8 cellular contexts compared by ENCODE assay signal in the genomic region with DNA sequence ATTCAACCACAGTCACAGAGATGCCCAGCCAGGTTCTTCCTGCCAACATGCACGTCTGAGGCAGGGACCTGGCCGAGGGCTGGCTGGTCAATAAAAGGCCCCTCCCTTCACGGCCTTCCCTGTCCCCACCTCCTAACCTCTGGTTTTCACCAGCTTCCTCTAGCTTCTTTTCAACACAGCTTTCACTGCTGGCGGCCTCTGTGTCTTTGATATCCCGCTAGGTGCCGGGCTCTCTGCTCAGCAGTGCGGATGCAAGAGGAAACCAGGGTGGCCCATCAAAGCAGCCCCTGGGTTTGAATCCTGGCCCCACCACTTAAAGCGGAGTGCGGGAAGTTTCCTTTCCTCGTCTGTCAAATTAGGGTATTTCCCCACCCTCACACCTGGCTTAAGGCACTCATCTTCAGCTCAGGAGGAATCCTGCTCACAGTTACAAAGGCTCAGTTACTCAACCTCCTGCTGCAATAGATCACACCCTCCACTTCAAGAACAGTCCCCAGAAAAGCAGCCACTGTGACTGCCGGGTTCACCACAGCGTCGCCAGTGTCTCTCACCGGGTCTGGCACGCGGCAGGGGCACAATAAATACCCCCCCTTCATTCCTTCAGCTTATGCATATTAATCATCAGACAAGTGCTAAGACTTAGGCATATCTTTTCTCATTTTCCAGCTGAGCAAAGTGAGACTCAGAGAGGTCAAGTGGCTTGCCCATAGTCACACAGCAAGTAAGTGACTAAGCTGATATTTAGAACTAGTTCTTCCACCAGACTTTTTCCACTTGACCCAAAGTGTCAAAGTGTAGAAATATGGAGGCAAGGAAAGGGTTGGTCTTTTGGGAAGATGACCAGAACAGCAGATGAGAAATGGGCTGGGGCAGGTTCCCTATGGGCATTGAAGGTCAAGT. TPM values are rescaled to one million over a fixed set of nuclear protein-coding genes. Genes with fewer than 3 reads are reported as not detected.
DNase-seq lines count a peak whose midpoint lies in the region; TF ChIP-seq lines count a peak whose summit lies in the region.

No MANE protein-coding gene starts in this region.

- peaks cover 0 to 5% (median 0%) of the 10 kb centered on the region in 3 donors for H3K36me3 Mint-ChIP-seq in immature natural killer cell

- H3K4me3 ChIP-seq in tibial artery = no peak overlapping the region

- H3K27ac ChIP-seq in tibial artery = no peak overlapping the region

- no peaks in the 10 kb centered on the region for H3K27me3 ChIP-seq in tibial artery

- TF ChIP-seq CTCF in GM13977 (IDR thresholded peaks at IDR 0.05; ENCODE audit: extremely low read depth, insufficient read depth, missing control alignments) = no peak
- no peak for TF ChIP-seq CTCF in tibial artery (IDR thresholded peaks at IDR 0.05)

- peaks cover 17 to 20% of the 10 kb centered on the region in 2 donors for H3K4me1 Mint-ChIP-seq in immature natural killer cell

- intact Hi-C loops in tibial artery (cut with DNase I; ENCODE audit: low total_unique reads) = no loop called here

- peak overlapping the region; percentile 70 to 93 (median 87) for H3K27ac Mint-ChIP-seq in immature natural killer cell

- H3K36me3 ChIP-seq in tibial artery = no peaks in the 10 kb centered on the region

- peak; percentile 58 for DNase-seq in GM13977 (ENCODE audit: low spot score)
- peak; percentile 2 for DNase-seq in NCI-H146 treated with DMSO at 0.1 percent for 48 hours (lab: John Stamatoyannopoulos, UW; ENCODE audit: unreplicated experiment)
- DNase-seq in activated CD8-positive, alpha-beta memory T cell treated with anti-CD3 and anti-CD28 coated beads for 4 hours (ENCODE audit: low read depth in 2 of 2) = peak; percentile 54 to 61
- DNase-seq in immature natural killer cell = peak; percentile 78 to 80 (median 80)
- DNase-seq in stimulated activated CD8-positive, alpha-beta memory T cell treated with anti-CD3 and anti-CD28 coated beads, Interleukin-7, amount 100 ng/mL, for 4 hours (ENCODE audit: low read depth in 2 of 2) = peak; percentile 68 to 76
- no peak for DNase-seq in G401 (ENCODE audit: low spot score)
- no peak for DNase-seq in ureter (ENCODE audit: low spot score)
- DNase-seq in tibial artery = no peak

- peaks cover 3 to 9% (median 4%) of the 10 kb centered on the region in 3 donors for H3K27me3 Mint-ChIP-seq in immature natural killer cell (ENCODE audit: low read depth in 3 of 3)

- H3K4me1 ChIP-seq in tibial artery = peaks cover 0 to 14% (median 2%) of the 10 kb centered on the region in 4 donors

- H3K9me3 Mint-ChIP-seq in immature natural killer cell = no peaks in the 10 kb centered on the region

- no peaks in the 10 kb centered on the region for H3K9me3 ChIP-seq in tibial artery

- H3K4me3 Mint-ChIP-seq in immature natural killer cell = peak overlapping the region; percentile 18 to 69 (median 61)

- in situ Hi-C loops in GM13977 (cut with MboI; ENCODE audit: low pct_unique_long_range_greater_than_20kb, low sequenced_read_pairs, unreplicated experiment) = no loop called here
- in situ Hi-C loops in G401 (cut with HindIII; ENCODE audit: low sequenced_read_pairs) = no loop called here

RNA-seq across cellular contexts. Expression of a gene that starts 45.7 kb away (rescaled TPM):
- polyA plus RNA-seq in immature natural killer cell = 100 to 1,000 TPM; 134 to 239 (median 178) TPM
- total RNA-seq in G401 (2014; rRNA removed; shearing (Covaris generic)) = 96.4 and 99.4 TPM in 2 replicates
- total RNA-seq in ureter = 88.2 TPM

RNA-seq across cellular contexts. Expression of a gene that starts 48.0 kb away (rescaled TPM):
- 100 to 1,000 TPM in 1 of 3 donors, 10 to 100 TPM in 1, 1 to 10 TPM in 1; 8.7 to 355 (median 40.2) TPM for polyA plus RNA-seq in immature natural killer cell
- 153 and 185 TPM in 2 replicates for total RNA-seq in G401 (2014; rRNA removed; shearing (Covaris generic))
- 810 TPM for total RNA-seq in ureter

Comparison
In these comparisons a context has a peak if more than half of its experiments do, and no peak if none do; other contexts are left out.
1. DNase-seq: peak in GM13977 (single experiment), NCI-H146 treated with DMSO at 0.1 percent for 48 hours (single experiment), activated CD8-positive, alpha-beta memory T cell treated with anti-CD3 and anti-CD28 coated beads for 4 hours (2 of 2), immature natural killer cell (3 of 3) and stimulated activated CD8-positive, alpha-beta memory T cell treated with anti-CD3 and anti-CD28 coated beads, Interleukin-7, amount 100 ng/mL, for 4 hours (2 of 2); none in G401 (single experiment), ureter (single experiment) and tibial artery (0 of 2).